In the genomic region with DNA sequence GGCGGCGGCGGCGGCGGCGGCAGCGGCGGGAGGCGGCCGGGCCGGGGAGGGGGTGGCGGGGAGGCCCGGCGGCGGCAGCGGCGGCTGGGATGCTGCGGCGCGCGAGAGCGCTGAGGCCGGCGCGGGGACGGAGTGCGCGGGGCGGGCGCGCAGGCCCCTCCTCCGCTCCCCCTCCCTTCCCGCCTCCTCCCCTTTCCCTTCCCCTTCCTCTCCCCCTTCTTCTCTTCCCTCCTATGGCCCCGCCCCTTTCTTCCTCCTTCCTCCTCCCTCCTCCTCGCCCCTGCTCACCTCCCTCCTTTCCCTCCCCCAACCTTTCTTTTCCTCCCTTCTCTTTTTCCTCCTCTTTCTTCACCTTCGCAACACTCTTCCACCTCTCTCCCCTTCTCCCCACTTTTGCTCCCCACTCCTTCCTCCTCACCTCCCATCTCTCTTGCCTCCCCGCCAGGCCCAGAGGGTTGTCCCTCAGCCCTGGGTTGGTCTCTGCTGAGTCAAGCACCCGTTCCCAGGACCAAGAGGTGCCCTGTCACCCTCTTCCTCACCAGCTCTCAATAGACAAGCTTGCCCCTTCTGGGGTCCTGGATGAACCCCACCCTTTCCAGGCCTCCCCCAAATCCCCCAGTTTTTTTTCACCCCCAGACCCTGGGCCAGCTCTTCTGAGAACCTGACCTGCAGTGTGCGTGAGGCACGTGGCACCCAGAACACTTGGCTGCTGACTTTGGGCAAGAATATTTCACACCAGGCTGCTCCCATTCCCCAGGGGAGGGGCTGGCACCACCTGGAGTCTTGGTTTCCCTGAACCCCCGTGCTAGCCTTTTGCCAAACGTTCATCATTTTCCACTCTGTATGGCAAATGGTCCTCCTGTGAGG, we compare ENCODE assay signal across 1 cellular context.
TF ChIP-seq lines count a peak whose summit lies in the region.

A gene with protein sequence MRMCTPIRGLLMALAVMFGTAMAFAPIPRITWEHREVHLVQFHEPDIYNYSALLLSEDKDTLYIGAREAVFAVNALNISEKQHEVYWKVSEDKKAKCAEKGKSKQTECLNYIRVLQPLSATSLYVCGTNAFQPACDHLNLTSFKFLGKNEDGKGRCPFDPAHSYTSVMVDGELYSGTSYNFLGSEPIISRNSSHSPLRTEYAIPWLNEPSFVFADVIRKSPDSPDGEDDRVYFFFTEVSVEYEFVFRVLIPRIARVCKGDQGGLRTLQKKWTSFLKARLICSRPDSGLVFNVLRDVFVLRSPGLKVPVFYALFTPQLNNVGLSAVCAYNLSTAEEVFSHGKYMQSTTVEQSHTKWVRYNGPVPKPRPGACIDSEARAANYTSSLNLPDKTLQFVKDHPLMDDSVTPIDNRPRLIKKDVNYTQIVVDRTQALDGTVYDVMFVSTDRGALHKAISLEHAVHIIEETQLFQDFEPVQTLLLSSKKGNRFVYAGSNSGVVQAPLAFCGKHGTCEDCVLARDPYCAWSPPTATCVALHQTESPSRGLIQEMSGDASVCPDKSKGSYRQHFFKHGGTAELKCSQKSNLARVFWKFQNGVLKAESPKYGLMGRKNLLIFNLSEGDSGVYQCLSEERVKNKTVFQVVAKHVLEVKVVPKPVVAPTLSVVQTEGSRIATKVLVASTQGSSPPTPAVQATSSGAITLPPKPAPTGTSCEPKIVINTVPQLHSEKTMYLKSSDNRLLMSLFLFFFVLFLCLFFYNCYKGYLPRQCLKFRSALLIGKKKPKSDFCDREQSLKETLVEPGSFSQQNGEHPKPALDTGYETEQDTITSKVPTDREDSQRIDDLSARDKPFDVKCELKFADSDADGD (minus strand): TSS at position 136 of the 867 bp plus-strand sequence. CDS start 92,657 bp downstream, outside the sequence.

TF ChIP-seq in HEK293, 187 proteins besides CTCF, POLR2A, EP300 and RAD21 (continued from another document and continues in another):
- TF ChIP-seq, protein P1, sequence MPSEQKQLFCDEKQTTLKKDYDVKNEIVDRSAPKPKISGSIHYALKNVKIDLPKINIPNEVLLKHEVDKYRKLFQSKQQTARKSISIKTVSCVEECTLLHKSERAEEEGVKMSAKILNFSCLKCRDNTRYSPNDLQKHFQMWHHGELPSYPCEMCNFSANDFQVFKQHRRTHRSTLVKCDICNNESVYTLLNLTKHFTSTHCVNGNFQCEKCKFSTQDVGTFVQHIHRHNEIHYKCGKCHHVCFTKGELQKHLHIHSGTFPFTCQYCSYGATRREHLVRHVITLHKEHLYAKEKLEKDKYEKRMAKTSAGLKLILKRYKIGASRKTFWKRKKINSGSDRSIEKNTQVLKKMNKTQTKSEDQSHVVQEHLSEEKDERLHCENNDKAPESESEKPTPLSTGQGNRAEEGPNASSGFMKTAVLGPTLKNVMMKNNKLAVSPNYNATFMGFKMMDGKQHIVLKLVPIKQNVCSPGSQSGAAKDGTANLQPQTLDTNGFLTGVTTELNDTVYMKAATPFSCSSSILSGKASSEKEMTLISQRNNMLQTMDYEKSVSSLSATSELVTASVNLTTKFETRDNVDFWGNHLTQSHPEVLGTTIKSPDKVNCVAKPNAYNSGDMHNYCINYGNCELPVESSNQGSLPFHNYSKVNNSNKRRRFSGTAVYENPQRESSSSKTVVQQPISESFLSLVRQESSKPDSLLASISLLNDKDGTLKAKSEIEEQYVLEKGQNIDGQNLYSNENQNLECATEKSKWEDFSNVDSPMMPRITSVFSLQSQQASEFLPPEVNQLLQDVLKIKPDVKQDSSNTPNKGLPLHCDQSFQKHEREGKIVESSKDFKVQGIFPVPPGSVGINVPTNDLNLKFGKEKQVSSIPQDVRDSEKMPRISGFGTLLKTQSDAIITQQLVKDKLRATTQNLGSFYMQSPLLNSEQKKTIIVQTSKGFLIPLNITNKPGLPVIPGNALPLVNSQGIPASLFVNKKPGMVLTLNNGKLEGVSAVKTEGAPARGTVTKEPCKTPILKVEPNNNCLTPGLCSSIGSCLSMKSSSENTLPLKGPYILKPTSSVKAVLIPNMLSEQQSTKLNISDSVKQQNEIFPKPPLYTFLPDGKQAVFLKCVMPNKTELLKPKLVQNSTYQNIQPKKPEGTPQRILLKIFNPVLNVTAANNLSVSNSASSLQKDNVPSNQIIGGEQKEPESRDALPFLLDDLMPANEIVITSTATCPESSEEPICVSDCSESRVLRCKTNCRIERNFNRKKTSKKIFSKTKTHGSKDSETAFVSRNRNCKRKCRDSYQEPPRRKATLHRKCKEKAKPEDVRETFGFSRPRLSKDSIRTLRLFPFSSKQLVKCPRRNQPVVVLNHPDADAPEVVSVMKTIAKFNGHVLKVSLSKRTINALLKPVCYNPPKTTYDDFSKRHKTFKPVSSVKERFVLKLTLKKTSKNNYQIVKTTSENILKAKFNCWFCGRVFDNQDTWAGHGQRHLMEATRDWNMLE (tag by site-specific recombination; conservative IDR thresholded peaks at IDR 0.05; ENCODE audit: low read depth) = 0 out of 2 replicates have a peak, but pooled peaks have one; percentile 24
- TF ChIP-seq ZNF549 (tag by site-specific recombination; IDR thresholded peaks at IDR 0.05) (no peak), ZNF140 (tag by site-specific recombination; IDR thresholded peaks at IDR 0.05) (no peak), ZNF560 (tag by site-specific recombination; IDR thresholded peaks at IDR 0.05; ENCODE audit: borderline replicate concordance) (no peak), ZSCAN23 (tag by site-specific recombination; IDR thresholded peaks at IDR 0.05) (no peak), ZNF184 (tag by site-specific recombination; IDR thresholded peaks at IDR 0.05) (no peak), OVOL3 (tag by site-specific recombination; IDR thresholded peaks at IDR 0.05) (no peak), ZNF391 (tag by site-specific recombination; IDR thresholded peaks at IDR 0.05; ENCODE audit: borderline replicate concordance, low read depth) (peak; percentile 23; the same call in 1 of the 2 replicates), ZNF248 (tag by site-specific recombination; IDR thresholded peaks at IDR 0.05) (no peak), EGR2 (tag by site-specific recombination; IDR thresholded peaks at IDR 0.05; ENCODE audit: low read depth) (peak; percentile 82), ZBTB8A (tag by site-specific recombination; IDR thresholded peaks at IDR 0.05) (0 out of 2 replicates have a peak, but pooled peaks have one; percentile 23), ZNF354C (tag by site-specific recombination; IDR thresholded peaks at IDR 0.05; ENCODE audit: borderline replicate concordance, low read depth) (no peak), ZNF544 (tag by site-specific recombination; IDR thresholded peaks at IDR 0.05) (no peak), ZFHX2 (tag by site-specific recombination; conservative IDR thresholded peaks at IDR 0.05) (peak; percentile 66), ZFP69B (tag by site-specific recombination; IDR thresholded peaks at IDR 0.05) (0 out of 2 replicates have a peak, but pooled peaks have one; percentile 45), WT1 (tag by site-specific recombination; IDR thresholded peaks at IDR 0.05) (peak; percentile 76), SP3 (tag by site-specific recombination; IDR thresholded peaks at IDR 0.05) (peak; percentile 88), ZNF341 (tag by site-specific recombination; IDR thresholded peaks at IDR 0.05; ENCODE audit: low read depth) (no peak), PRDM1 (tag by site-specific recombination; IDR thresholded peaks at IDR 0.05) (peak; percentile 95), RBAK (tag by site-specific recombination; IDR thresholded peaks at IDR 0.05) (no peak)
- TF ChIP-seq, protein P2, sequence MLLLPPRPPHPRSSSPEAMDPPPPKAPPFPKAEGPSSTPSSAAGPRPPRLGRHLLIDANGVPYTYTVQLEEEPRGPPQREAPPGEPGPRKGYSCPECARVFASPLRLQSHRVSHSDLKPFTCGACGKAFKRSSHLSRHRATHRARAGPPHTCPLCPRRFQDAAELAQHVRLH (tag by site-specific recombination; IDR thresholded peaks at IDR 0.05) = no peak
- TF ChIP-seq, protein P3, sequence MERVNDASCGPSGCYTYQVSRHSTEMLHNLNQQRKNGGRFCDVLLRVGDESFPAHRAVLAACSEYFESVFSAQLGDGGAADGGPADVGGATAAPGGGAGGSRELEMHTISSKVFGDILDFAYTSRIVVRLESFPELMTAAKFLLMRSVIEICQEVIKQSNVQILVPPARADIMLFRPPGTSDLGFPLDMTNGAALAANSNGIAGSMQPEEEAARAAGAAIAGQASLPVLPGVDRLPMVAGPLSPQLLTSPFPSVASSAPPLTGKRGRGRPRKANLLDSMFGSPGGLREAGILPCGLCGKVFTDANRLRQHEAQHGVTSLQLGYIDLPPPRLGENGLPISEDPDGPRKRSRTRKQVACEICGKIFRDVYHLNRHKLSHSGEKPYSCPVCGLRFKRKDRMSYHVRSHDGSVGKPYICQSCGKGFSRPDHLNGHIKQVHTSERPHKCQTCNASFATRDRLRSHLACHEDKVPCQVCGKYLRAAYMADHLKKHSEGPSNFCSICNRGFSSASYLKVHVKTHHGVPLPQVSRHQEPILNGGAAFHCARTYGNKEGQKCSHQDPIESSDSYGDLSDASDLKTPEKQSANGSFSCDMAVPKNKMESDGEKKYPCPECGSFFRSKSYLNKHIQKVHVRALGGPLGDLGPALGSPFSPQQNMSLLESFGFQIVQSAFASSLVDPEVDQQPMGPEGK (tag by site-specific recombination; IDR thresholded peaks at IDR 0.05) = peak; percentile 80
- TF ChIP-seq, protein P4, sequence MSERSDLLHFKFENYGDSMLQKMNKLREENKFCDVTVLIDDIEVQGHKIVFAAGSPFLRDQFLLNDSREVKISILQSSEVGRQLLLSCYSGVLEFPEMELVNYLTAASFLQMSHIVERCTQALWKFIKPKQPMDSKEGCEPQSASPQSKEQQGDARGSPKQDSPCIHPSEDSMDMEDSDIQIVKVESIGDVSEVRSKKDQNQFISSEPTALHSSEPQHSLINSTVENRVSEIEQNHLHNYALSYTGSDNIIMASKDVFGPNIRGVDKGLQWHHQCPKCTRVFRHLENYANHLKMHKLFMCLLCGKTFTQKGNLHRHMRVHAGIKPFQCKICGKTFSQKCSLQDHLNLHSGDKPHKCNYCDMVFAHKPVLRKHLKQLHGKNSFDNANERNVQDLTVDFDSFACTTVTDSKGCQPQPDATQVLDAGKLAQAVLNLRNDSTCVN (tag by site-specific recombination; optimal IDR thresholded peaks at IDR 0.05) = peak; percentile 22
- TF ChIP-seq, protein P5, sequence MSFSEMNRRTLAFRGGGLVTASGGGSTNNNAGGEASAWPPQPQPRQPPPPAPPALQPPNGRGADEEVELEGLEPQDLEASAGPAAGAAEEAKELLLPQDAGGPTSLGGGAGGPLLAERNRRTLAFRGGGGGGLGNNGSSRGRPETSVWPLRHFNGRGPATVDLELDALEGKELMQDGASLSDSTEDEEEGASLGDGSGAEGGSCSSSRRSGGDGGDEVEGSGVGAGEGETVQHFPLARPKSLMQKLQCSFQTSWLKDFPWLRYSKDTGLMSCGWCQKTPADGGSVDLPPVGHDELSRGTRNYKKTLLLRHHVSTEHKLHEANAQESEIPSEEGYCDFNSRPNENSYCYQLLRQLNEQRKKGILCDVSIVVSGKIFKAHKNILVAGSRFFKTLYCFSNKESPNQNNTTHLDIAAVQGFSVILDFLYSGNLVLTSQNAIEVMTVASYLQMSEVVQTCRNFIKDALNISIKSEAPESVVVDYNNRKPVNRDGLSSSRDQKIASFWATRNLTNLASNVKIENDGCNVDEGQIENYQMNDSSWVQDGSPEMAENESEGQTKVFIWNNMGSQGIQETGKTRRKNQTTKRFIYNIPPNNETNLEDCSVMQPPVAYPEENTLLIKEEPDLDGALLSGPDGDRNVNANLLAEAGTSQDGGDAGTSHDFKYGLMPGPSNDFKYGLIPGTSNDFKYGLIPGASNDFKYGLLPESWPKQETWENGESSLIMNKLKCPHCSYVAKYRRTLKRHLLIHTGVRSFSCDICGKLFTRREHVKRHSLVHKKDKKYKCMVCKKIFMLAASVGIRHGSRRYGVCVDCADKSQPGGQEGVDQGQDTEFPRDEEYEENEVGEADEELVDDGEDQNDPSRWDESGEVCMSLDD (tag by site-specific recombination; IDR thresholded peaks at IDR 0.05) = peak; percentile 53; the same call in 1 of the 2 replicates
- TF ChIP-seq, protein P6, sequence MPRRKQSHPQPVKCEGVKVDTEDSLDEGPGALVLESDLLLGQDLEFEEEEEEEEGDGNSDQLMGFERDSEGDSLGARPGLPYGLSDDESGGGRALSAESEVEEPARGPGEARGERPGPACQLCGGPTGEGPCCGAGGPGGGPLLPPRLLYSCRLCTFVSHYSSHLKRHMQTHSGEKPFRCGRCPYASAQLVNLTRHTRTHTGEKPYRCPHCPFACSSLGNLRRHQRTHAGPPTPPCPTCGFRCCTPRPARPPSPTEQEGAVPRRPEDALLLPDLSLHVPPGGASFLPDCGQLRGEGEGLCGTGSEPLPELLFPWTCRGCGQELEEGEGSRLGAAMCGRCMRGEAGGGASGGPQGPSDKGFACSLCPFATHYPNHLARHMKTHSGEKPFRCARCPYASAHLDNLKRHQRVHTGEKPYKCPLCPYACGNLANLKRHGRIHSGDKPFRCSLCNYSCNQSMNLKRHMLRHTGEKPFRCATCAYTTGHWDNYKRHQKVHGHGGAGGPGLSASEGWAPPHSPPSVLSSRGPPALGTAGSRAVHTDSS (tag by site-specific recombination; IDR thresholded peaks at IDR 0.05) = peak; percentile 87
- TF ChIP-seq, protein P7, sequence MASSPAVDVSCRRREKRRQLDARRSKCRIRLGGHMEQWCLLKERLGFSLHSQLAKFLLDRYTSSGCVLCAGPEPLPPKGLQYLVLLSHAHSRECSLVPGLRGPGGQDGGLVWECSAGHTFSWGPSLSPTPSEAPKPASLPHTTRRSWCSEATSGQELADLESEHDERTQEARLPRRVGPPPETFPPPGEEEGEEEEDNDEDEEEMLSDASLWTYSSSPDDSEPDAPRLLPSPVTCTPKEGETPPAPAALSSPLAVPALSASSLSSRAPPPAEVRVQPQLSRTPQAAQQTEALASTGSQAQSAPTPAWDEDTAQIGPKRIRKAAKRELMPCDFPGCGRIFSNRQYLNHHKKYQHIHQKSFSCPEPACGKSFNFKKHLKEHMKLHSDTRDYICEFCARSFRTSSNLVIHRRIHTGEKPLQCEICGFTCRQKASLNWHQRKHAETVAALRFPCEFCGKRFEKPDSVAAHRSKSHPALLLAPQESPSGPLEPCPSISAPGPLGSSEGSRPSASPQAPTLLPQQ (tag by site-specific recombination; IDR thresholded peaks at IDR 0.05) = no peak
